ENCODE assay signal across 1 cellular context in genomic region chr14:71113376-71113775, GRCh38.
TF ChIP-seq lines count a peak whose summit lies in the region.

No MANE protein-coding gene starts in this region.

TF ChIP-seq in SK-N-SH treated with all-trans-retinoic acid at 6 μM for 48 hours, 23 proteins besides CTCF, POLR2A, EP300 and RAD21:
- TF ChIP-seq PATZ1 (CRISPR knock-in tag; IDR thresholded peaks at IDR 0.05; ENCODE audit: borderline replicate concordance) (no peak), OSR1 (CRISPR knock-in tag; IDR thresholded peaks at IDR 0.05) (no peak), ZFP30 (CRISPR knock-in tag; IDR thresholded peaks at IDR 0.05) (no peak), RARB (CRISPR knock-in tag; IDR thresholded peaks at IDR 0.05) (no peak), CREB5 (CRISPR knock-in tag; IDR thresholded peaks at IDR 0.05; ENCODE audit: low read depth) (no peak), ZC3H10 (CRISPR knock-in tag; IDR thresholded peaks at IDR 0.05) (no peak), TCF4 (CRISPR knock-in tag; IDR thresholded peaks at IDR 0.05; ENCODE audit: borderline replicate concordance) (no peak), TSHZ2 (CRISPR knock-in tag; IDR thresholded peaks at IDR 0.05) (no peak), GLIS3 (CRISPR knock-in tag; IDR thresholded peaks at IDR 0.05) (no peak), ESRRG (CRISPR knock-in tag; IDR thresholded peaks at IDR 0.05) (no peak), PPARA (CRISPR knock-in tag; IDR thresholded peaks at IDR 0.05; ENCODE audit: borderline replicate concordance) (no peak), ZNF70 (CRISPR knock-in tag; IDR thresholded peaks at IDR 0.05) (no peak), ZNF565 (CRISPR knock-in tag; conservative IDR thresholded peaks at IDR 0.05; ENCODE audit: low read depth) (no peak), CSDC2 (CRISPR knock-in tag; IDR thresholded peaks at IDR 0.05) (no peak), ARNTL (CRISPR knock-in tag; IDR thresholded peaks at IDR 0.05; ENCODE audit: borderline replicate concordance, low read depth) (no peak), POU6F1 (CRISPR knock-in tag; IDR thresholded peaks at IDR 0.05; ENCODE audit: borderline replicate concordance, low read depth) (no peak), CSRNP3 (CRISPR knock-in tag; IDR thresholded peaks at IDR 0.05) (no peak), ZFP3 (CRISPR knock-in tag; IDR thresholded peaks at IDR 0.05) (no peak), TOX (CRISPR knock-in tag; IDR thresholded peaks at IDR 0.05; ENCODE audit: borderline replicate concordance) (no peak), ISL1 (CRISPR knock-in tag; IDR thresholded peaks at IDR 0.05) (no peak)
